Comparison of ENCODE assay signal across 25 cellular contexts in the genomic region with DNA sequence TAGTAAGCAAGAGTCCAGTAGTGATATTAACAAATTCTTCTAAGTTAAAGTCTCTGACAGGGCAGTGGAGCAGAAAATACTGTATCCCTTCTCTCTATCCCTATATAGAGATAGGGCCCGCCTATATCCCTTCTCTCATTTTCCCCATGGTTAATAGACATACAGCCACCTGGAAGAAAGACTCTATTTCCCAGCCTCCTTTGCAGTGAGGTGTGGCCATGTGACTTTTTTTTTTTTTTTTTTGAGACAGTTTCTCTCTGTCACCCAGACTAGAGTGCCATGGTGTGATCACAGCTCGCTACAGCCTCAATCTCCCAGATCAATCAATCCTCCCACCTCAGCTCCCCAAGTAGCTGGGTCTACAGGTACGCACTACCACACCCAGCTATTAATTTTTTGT.
"Had no signal": no experiment of that assay in that cellular context is flagged by ENCODE, and none has a peak within 500 bp of the region (broad histone marks: within the 10 kb centered on the region; RNA-seq: fewer than 3 reads in every experiment).

No MANE protein-coding gene starts in this region.

- H3K9me3 Mint-ChIP-seq: activated naive CD4-positive, alpha-beta T cell treated with anti-CD3 and anti-CD28 coated beads, Interleukin-2, amount 50 U/mL, for 72 hours; nephron progenitor cell had no signal

- H3K27ac Mint-ChIP-seq: activated naive CD4-positive, alpha-beta T cell treated with anti-CD3 and anti-CD28 coated beads, Interleukin-2, amount 50 U/mL, for 72 hours; nephron progenitor cell had no signal

- DNase-seq: activated CD4-positive, alpha-beta T cell treated with anti-CD3 and anti-CD28 coated beads, Interleukin-2, amount 50 U/mL, for 1 hour; activated CD8-positive, alpha-beta memory T cell treated with anti-CD3 and anti-CD28 coated beads for 24 hours; activated CD8-positive, alpha-beta memory T cell treated with anti-CD3 and anti-CD28 coated beads, Interleukin-2, amount 50 U/mL, for 48 hours; activated gamma-delta T cell treated with Interleukin-2 at 50 U/mL for 16 hours; adrenal gland; dermis blood vessel endothelial cell; effector memory CD4-positive, alpha-beta T cell; esophagus squamous epithelium; hippocampal formation; left colon; nephron progenitor cell; occipital lobe; retina; stimulated activated naive CD8-positive, alpha-beta T cell treated with anti-CD3 and anti-CD28 coated beads, Interleukin-15, Interleukin-2, amounts not matched to agents 100 U/mL and 50 U/mL, for 24 hours; substantia nigra; T-helper 1 cell; T1000; tibial artery had no signal

- H3K27me3 ChIP-seq: adrenal gland, esophagus squamous epithelium, tibial artery had no signal

- H3K4me1 Mint-ChIP-seq: nephron progenitor cell had no signal

- ATAC-seq: activated CD4-positive, CD25-positive, alpha-beta regulatory T cell treated with anti-CD3 and anti-CD28 coated beads, Interleukin-2, amount 50 U/mL, for 24 hours; activated naive CD4-positive, alpha-beta T cell treated with anti-CD3 and anti-CD28 coated beads, Interleukin-2, amount 50 U/mL, for 72 hours; left colon; stimulated activated naive CD8-positive, alpha-beta T cell treated with anti-CD3 and anti-CD28 coated beads, Interleukin-15, Interleukin-2, amounts not matched to agents 100 U/mL and 50 U/mL, for 24 hours had no signal

- H3K36me3 ChIP-seq: adrenal gland had no signal

- H3K4me3 ChIP-seq: adrenal gland, esophagus squamous epithelium, lung, skin epidermis, tibial artery had no signal

- H3K36me3 Mint-ChIP-seq: activated naive CD4-positive, alpha-beta T cell treated with anti-CD3 and anti-CD28 coated beads, Interleukin-2, amount 50 U/mL, for 72 hours had no signal

- H3K4me3 Mint-ChIP-seq: nephron progenitor cell had no signal

- H3K27ac ChIP-seq: esophagus squamous epithelium, skin epidermis had no signal

- H3K9me3 ChIP-seq: adrenal gland, esophagus squamous epithelium, tibial artery had no signal

- FAIRE-seq: astrocyte, endothelial cell of umbilical vein, islet of Langerhans had no signal
